In genomic region chr5:180603076-180603591, GRCh38 we compare ENCODE assay signal across 1 cellular context.
TF ChIP-seq lines count a peak whose summit lies in the region.

No MANE protein-coding gene starts in this region.

TF ChIP-seq in HepG2, 621 proteins besides CTCF, POLR2A, EP300 and RAD21:
- no peak for TF ChIP-seq PAF1 (CRISPR knock-in tag; IDR thresholded peaks at IDR 0.05)
- TF ChIP-seq ZNF891 (CRISPR knock-in tag; IDR thresholded peaks at IDR 0.05): no peak
- TF ChIP-seq ZNF644 (CRISPR knock-in tag; IDR thresholded peaks at IDR 0.05; ENCODE audit: low read depth): no peak
- TF ChIP-seq EHMT2 (IDR thresholded peaks at IDR 0.05; ENCODE audit: borderline replicate concordance, low read depth, low read length): no peak
- no peak for TF ChIP-seq BRCA1 (CRISPR knock-in tag; IDR thresholded peaks at IDR 0.05)
- TF ChIP-seq REXO4 (CRISPR knock-in tag; IDR thresholded peaks at IDR 0.05; ENCODE audit: borderline replicate concordance): no peak
- no peak for TF ChIP-seq CERS6 (CRISPR knock-in tag; IDR thresholded peaks at IDR 0.05)
- no peak for TF ChIP-seq FOXJ3 (CRISPR knock-in tag; IDR thresholded peaks at IDR 0.05; ENCODE audit: borderline replicate concordance)
- no peak for TF ChIP-seq NONO (IDR thresholded peaks at IDR 0.05)
- TF ChIP-seq NONO (CRISPR knock-in tag; conservative IDR thresholded peaks at IDR 0.05): no peak
- no peak for TF ChIP-seq ZIK1 (CRISPR knock-in tag; IDR thresholded peaks at IDR 0.05; ENCODE audit: borderline replicate concordance, low read depth)
- no peak for TF ChIP-seq SKIL (CRISPR knock-in tag; IDR thresholded peaks at IDR 0.05; ENCODE audit: borderline replicate concordance)
- TF ChIP-seq JDP2 (CRISPR knock-in tag; IDR thresholded peaks at IDR 0.05; ENCODE audit: borderline replicate concordance): no peak
- TF ChIP-seq CREBL2 (CRISPR knock-in tag; IDR thresholded peaks at IDR 0.05; ENCODE audit: borderline replicate concordance): no peak
- TF ChIP-seq ZNF598 (CRISPR knock-in tag; IDR thresholded peaks at IDR 0.05; ENCODE audit: borderline replicate concordance): no peak
- TF ChIP-seq ZFP1 (CRISPR knock-in tag; IDR thresholded peaks at IDR 0.05): no peak
- TF ChIP-seq FOXM1 (CRISPR knock-in tag; IDR thresholded peaks at IDR 0.05): no peak
- no peak for TF ChIP-seq SMARCC2 (IDR thresholded peaks at IDR 0.05)
- TF ChIP-seq NBN (conservative IDR thresholded peaks at IDR 0.05): no peak
- TF ChIP-seq HMGXB4 (CRISPR knock-in tag; IDR thresholded peaks at IDR 0.05; ENCODE audit: borderline replicate concordance in 1 of 2, low read depth in 1 of 2): no peak
- TF ChIP-seq U2AF1 (optimal IDR thresholded peaks at IDR 0.05; ENCODE audit: low read depth, low read length): no peak
TF ChIP-seq in HepG2: peak in this region for 0.
